ENCODE assay signal across 16 cellular contexts in genomic region chr22:44130076-44130711, GRCh38. TPM values are rescaled to one million over a fixed set of nuclear protein-coding genes. Genes with fewer than 3 reads are reported as not detected.
DNase-seq lines count a peak whose midpoint lies in the region; ATAC-seq and TF ChIP-seq lines count a peak whose summit lies in the region.
"Had no signal": no experiment of that assay in that cellular context is flagged by ENCODE, and none has a peak within 500 bp of the region (broad histone marks: within the 10 kb centered on the region; RNA-seq: fewer than 3 reads in every experiment).

No MANE protein-coding gene starts in this region.

- DNase-seq in NCI-H1694 (lab: John Stamatoyannopoulos, UW) (peak; percentile 49), NCI-H1694 treated with DMSO at 0.1 percent for 48 hours (lab: John Stamatoyannopoulos, UW) (no peak), NCI-H510A (lab: John Stamatoyannopoulos, UW) (peak; percentile 47), epithelial cell of esophagus (ENCODE audit: low read depth) (peak; percentile 61), retina (peak; percentile 86), occipital lobe (lab: John Stamatoyannopoulos, UW) (no peak)
- DNase-seq: activated CD8-positive, alpha-beta memory T cell treated with anti-CD3 and anti-CD28 coated beads, Interleukin-2, amount 50 U/mL, for 48 hours; NCI-H526 treated with DMSO at 0.1 percent for 48 hours; Peyer's patch; T-cell had no signal

- ATAC-seq in GM19023 (IDR thresholded peaks at IDR 0.05; ENCODE audit: unreplicated experiment), result no peak
- ATAC-seq in GM21529 (IDR thresholded peaks at IDR 0.05; ENCODE audit: unreplicated experiment), result no peak
- ATAC-seq: T-cell had no signal

- TF ChIP-seq CTCF in epithelial cell of esophagus (IDR thresholded peaks at IDR 0.05; ENCODE audit: insufficient read depth, low read depth, low read length, missing control alignments), result no peak

- no peak overlapping the region for H3K4me3 ChIP-seq in epithelial cell of esophagus (ENCODE audit: low read length)
- H3K4me3 ChIP-seq: breast epithelium, ovary, Peyer's patch had no signal

RNA-seq across cellular contexts. Expression of gene PARVG, which starts 50.5 kb away (rescaled TPM):
- 0.47 TPM for total RNA-seq in occipital lobe
- total RNA-seq: A172, glomerular endothelial cell had no signal

Comparison
In these comparisons a context has a peak if more than half of its experiments do, and no peak if none do; other contexts are left out.
1. DNase-seq: peak in NCI-H1694 (single experiment), NCI-H510A (single experiment), epithelial cell of esophagus (single experiment) and retina (single experiment); none in NCI-H1694 treated with DMSO at 0.1 percent for 48 hours (single experiment) and occipital lobe (single experiment).